Comparison of ENCODE assay signal across 15 cellular contexts in the genomic region with DNA sequence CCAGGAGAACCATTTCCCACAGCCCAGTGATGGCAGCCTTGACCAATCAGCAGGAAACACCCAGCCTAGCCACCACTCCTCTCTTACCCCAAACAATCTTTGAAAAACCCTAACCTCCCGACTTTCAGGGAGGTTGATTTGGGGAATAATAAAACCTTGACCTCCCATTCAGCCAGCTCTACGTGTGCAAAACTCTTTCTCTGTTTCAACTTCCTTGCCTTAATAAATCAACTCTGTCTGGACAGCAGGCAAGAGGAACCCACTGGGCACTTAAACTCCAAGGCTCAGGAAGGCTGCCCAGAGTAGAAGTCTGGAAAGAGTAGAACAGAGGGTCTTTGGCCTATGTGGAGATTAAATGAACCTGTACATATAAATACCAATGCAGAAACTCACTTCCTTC. TPM values are rescaled to one million over a fixed set of nuclear protein-coding genes. Genes with fewer than 3 reads are reported as not detected.
"Had no signal": no experiment of that assay in that cellular context is flagged by ENCODE, and none has a peak within 500 bp of the region (broad histone marks: within the 10 kb centered on the region; RNA-seq: fewer than 3 reads in every experiment).

No MANE protein-coding gene starts in this region.

- H3K9me3 Mint-ChIP-seq: activated naive CD4-positive, alpha-beta T cell treated with anti-CD3 and anti-CD28 coated beads, Interleukin-2, amount 10 ng/mL, durations not matched to agents 7 days and 5 days; activated T-helper 2 cell treated with anti-CD3 and anti-CD28 coated beads, Interferon-gamma antibody, Interleukin-2, Interleukin-4, amounts not matched to agents 10 μg/mL and 5 μg/mL and 100 μg/mL, durations not matched to agents 14 hours and 24 hours and 36 hours; naive thymus-derived CD4-positive, alpha-beta T cell had no signal

- H3K4me3 ChIP-seq: ascending aorta, mucosa of descending colon, prostate gland had no signal

- H3K4me1 ChIP-seq: prostate gland had no signal

- ATAC-seq: mucosa of descending colon; naive thymus-derived CD4-positive, alpha-beta T cell; stimulated activated naive CD8-positive, alpha-beta T cell treated with anti-CD3 and anti-CD28 coated beads, Interleukin-15, Interleukin-2, amounts not matched to agents 100 U/mL and 50 U/mL, for 24 hours had no signal

- H3K9me3 ChIP-seq: ascending aorta, mucosa of descending colon, prostate gland had no signal

- H3K27ac ChIP-seq: prostate gland had no signal

- H3K36me3 ChIP-seq: ascending aorta, prostate gland had no signal

- H3K4me3 Mint-ChIP-seq: activated naive CD4-positive, alpha-beta T cell treated with anti-CD3 and anti-CD28 coated beads, Interleukin-2, amount 10 ng/mL, durations not matched to agents 7 days and 5 days; naive thymus-derived CD4-positive, alpha-beta T cell had no signal

- H3K27ac Mint-ChIP-seq: activated naive CD4-positive, alpha-beta T cell treated with anti-CD3 and anti-CD28 coated beads, Interleukin-2, amount 10 ng/mL, durations not matched to agents 7 days and 5 days; activated T-helper 2 cell treated with anti-CD3 and anti-CD28 coated beads, Interferon-gamma antibody, Interleukin-2, Interleukin-4, amounts not matched to agents 10 μg/mL and 5 μg/mL and 100 μg/mL, durations not matched to agents 14 hours and 24 hours and 36 hours had no signal

- DNase-seq: activated CD4-positive, alpha-beta T cell treated with anti-CD3 and anti-CD28 coated beads, Interleukin-2, amount 50 U/mL, for 48 hours; activated CD4-positive, CD25-positive, alpha-beta regulatory T cell treated with anti-CD3 and anti-CD28 coated beads, Interleukin-2, amount 50 U/mL, for 72 hours; activated naive CD4-positive, alpha-beta T cell treated with anti-CD3 and anti-CD28 coated beads, Interleukin-2, amount 10 ng/mL, durations not matched to agents 7 days and 5 days; activated T-cell treated with anti-CD3 and anti-CD28 coated beads, Interleukin-2, amount 50 U/mL, for 1 hour; foreskin melanocyte; kidney glomerular epithelial cell; mucosa of descending colon; naive thymus-derived CD4-positive, alpha-beta T cell; occipital lobe; small intestine; stimulated activated naive CD8-positive, alpha-beta T cell treated with anti-CD3 and anti-CD28 coated beads, Interleukin-15, Interleukin-2, amounts not matched to agents 100 U/mL and 50 U/mL, for 24 hours; trophoblast cell had no signal

- H3K27me3 Mint-ChIP-seq: activated naive CD4-positive, alpha-beta T cell treated with anti-CD3 and anti-CD28 coated beads, Interleukin-2, amount 10 ng/mL, durations not matched to agents 7 days and 5 days; naive thymus-derived CD4-positive, alpha-beta T cell had no signal

- H3K27me3 ChIP-seq: ascending aorta had no signal

- H3K36me3 Mint-ChIP-seq: activated naive CD4-positive, alpha-beta T cell treated with anti-CD3 and anti-CD28 coated beads, Interleukin-2, amount 10 ng/mL, durations not matched to agents 7 days and 5 days had no signal

RNA-seq across cellular contexts. Expression of gene MYLK4, which starts 55.9 kb away (rescaled TPM):
- total RNA-seq: ascending aorta had no signal
